Comparison of ENCODE assay signal across 1 cellular context in the genomic region with DNA sequence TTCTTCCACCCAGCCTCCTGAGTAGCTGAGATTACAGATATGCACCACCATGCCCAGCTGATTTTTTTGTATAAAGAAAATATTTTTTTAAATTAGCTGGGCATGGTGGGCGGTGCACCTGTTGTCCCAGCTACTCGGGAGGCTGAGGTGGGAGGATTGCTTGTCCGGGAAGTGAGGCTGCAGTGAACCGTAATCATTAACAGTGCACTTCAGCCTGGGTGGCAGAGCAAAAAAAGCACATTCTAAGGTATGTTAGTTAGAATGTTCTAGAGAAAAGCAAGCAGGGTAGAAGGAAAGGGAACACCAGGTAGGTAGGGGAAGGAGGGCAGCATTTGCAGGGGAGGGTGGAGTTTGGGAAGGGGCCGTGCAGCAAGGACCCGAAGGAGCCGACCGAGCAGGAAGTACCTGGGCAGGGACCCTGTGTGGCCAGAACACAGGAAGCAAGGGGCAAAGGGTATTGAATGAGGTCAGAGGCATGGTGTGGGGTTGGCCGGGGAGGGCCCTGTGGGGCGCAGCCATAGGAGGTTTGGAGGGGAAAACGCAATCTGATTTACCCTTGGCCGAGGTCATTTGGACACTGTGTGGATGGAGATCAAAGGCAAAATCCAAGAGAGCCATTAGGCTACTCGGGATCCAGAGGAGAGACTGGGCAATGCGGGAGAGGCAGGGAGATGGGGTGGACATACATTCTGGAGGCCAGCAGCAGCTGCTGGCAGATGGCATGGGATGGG.
TF ChIP-seq lines count a peak whose summit lies in the region.

No MANE protein-coding gene starts in this region.

TF ChIP-seq in HepG2, 621 proteins besides CTCF, POLR2A, EP300 and RAD21 (continued from another document and continues in another):
- TF ChIP-seq DPF2 (CRISPR knock-in tag; IDR thresholded peaks at IDR 0.05; ENCODE audit: borderline replicate concordance, low read depth), result peak; percentile 25; the same call in 1 of the 2 replicates
- no peak for TF ChIP-seq THAP7 (CRISPR knock-in tag; IDR thresholded peaks at IDR 0.05)
- peak; percentile 65; the same call in 1 of the 2 replicates for TF ChIP-seq ATF2 (CRISPR knock-in tag; IDR thresholded peaks at IDR 0.05)
- peak; percentile 39; the same call in 1 of the 2 replicates for TF ChIP-seq HDAC2 (CRISPR knock-in tag; IDR thresholded peaks at IDR 0.05)
- TF ChIP-seq ESRRA (CRISPR knock-in tag; IDR thresholded peaks at IDR 0.05; ENCODE audit: low read depth), result peak; percentile 97
- 0 out of 2 replicates have a peak, but pooled peaks have one; percentile 38 for TF ChIP-seq SRY (CRISPR knock-in tag; IDR thresholded peaks at IDR 0.05)
- TF ChIP-seq ASH2L (IDR thresholded peaks at IDR 0.05; ENCODE audit: insufficient read length, low read depth, low read length), result peak; percentile 32
- TF ChIP-seq IRF2 (CRISPR knock-in tag; IDR thresholded peaks at IDR 0.05), result no peak; the same call in 1 of the 2 replicates
- TF ChIP-seq, protein P1, sequence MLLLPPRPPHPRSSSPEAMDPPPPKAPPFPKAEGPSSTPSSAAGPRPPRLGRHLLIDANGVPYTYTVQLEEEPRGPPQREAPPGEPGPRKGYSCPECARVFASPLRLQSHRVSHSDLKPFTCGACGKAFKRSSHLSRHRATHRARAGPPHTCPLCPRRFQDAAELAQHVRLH (CRISPR knock-in tag; IDR thresholded peaks at IDR 0.05; ENCODE audit: borderline replicate concordance, low read depth), result peak; percentile 27; the same call in 1 of the 2 replicates
- TF ChIP-seq, protein P2, sequence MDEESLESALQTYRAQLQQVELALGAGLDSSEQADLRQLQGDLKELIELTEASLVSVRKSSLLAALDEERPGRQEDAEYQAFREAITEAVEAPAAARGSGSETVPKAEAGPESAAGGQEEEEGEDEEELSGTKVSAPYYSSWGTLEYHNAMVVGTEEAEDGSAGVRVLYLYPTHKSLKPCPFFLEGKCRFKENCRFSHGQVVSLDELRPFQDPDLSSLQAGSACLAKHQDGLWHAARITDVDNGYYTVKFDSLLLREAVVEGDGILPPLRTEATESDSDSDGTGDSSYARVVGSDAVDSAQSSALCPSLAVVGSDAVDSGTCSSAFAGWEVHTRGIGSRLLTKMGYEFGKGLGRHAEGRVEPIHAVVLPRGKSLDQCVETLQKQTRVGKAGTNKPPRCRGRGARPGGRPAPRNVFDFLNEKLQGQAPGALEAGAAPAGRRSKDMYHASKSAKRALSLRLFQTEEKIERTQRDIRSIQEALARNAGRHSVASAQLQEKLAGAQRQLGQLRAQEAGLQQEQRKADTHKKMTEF (CRISPR knock-in tag; IDR thresholded peaks at IDR 0.05), result peak; percentile 39; the same call in 1 of the 2 replicates
- no peak for TF ChIP-seq PTBP1 (IDR thresholded peaks at IDR 0.05; ENCODE audit: low read depth, low read length, poor library complexity, severe bottlenecking)
- TF ChIP-seq JUND (CRISPR knock-in tag; IDR thresholded peaks at IDR 0.05), result peak; percentile 66; the same call in 1 of the 2 replicates
- TF ChIP-seq ZNF747 (CRISPR knock-in tag; IDR thresholded peaks at IDR 0.05; ENCODE audit: borderline replicate concordance), result 0 out of 2 replicates have a peak, but pooled peaks have one; percentile 17
- no peak for TF ChIP-seq ZNF850 (CRISPR knock-in tag; conservative IDR thresholded peaks at IDR 0.05)
- 0 out of 2 replicates have a peak, but pooled peaks have one; percentile 38 for TF ChIP-seq ZNF296 (CRISPR knock-in tag; conservative IDR thresholded peaks at IDR 0.05)
- TF ChIP-seq, protein P3, sequence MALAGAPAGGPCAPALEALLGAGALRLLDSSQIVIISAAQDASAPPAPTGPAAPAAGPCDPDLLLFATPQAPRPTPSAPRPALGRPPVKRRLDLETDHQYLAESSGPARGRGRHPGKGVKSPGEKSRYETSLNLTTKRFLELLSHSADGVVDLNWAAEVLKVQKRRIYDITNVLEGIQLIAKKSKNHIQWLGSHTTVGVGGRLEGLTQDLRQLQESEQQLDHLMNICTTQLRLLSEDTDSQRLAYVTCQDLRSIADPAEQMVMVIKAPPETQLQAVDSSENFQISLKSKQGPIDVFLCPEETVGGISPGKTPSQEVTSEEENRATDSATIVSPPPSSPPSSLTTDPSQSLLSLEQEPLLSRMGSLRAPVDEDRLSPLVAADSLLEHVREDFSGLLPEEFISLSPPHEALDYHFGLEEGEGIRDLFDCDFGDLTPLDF (CRISPR knock-in tag; IDR thresholded peaks at IDR 0.05), result no peak
- TF ChIP-seq ZMYM2 (CRISPR knock-in tag; IDR thresholded peaks at IDR 0.05), result 0 out of 2 replicates have a peak, but pooled peaks have one; percentile 34
- 0 out of 2 replicates have a peak, but pooled peaks have one; percentile 29 for TF ChIP-seq HMGXB3 (CRISPR knock-in tag; IDR thresholded peaks at IDR 0.05; ENCODE audit: borderline replicate concordance)
- no peak for TF ChIP-seq SP1 (IDR thresholded peaks at IDR 0.05)
- TF ChIP-seq SP1 (CRISPR knock-in tag; IDR thresholded peaks at IDR 0.05), result 0 out of 2 replicates have a peak, but pooled peaks have one; percentile 11
- TF ChIP-seq ARNTL (CRISPR knock-in tag; IDR thresholded peaks at IDR 0.05), result peak; percentile 48; the same call in 1 of the 2 replicates
- no peak for TF ChIP-seq ZNF558 (CRISPR knock-in tag; IDR thresholded peaks at IDR 0.05; ENCODE audit: borderline replicate concordance)
- TF ChIP-seq HDAC1 (CRISPR knock-in tag; IDR thresholded peaks at IDR 0.05), result peak; percentile 57
- peak; percentile 16; the same call in 1 of the 2 replicates for TF ChIP-seq FOXP4 (CRISPR knock-in tag; IDR thresholded peaks at IDR 0.05)
- no peak for TF ChIP-seq NCOA5 (CRISPR knock-in tag; IDR thresholded peaks at IDR 0.05)
- TF ChIP-seq ZNF33A (CRISPR knock-in tag; IDR thresholded peaks at IDR 0.05; ENCODE audit: borderline replicate concordance), result no peak
- peak; percentile 43 for TF ChIP-seq KDM1A (CRISPR knock-in tag; IDR thresholded peaks at IDR 0.05)
- 0 out of 2 replicates have a peak, but pooled peaks have one; percentile 24 for TF ChIP-seq ZFP90 (CRISPR knock-in tag; IDR thresholded peaks at IDR 0.05; ENCODE audit: borderline replicate concordance)
- TF ChIP-seq XBP1 (CRISPR knock-in tag; IDR thresholded peaks at IDR 0.05), result no peak
- TF ChIP-seq NR2F6 (IDR thresholded peaks at IDR 0.05), result peak; percentile 57; the same call in 1 of the 2 replicates
- peak; percentile 84 for TF ChIP-seq NR2F6 (CRISPR knock-in tag; IDR thresholded peaks at IDR 0.05)
- peak; percentile 69; the same call in 1 of the 2 replicates for TF ChIP-seq ETV5 (CRISPR knock-in tag; IDR thresholded peaks at IDR 0.05; ENCODE audit: borderline replicate concordance)
- peak; percentile 60 for TF ChIP-seq HNF4A (CRISPR knock-in tag; IDR thresholded peaks at IDR 0.05)
- no peak for TF ChIP-seq HHEX (CRISPR knock-in tag; IDR thresholded peaks at IDR 0.05)
- TF ChIP-seq, protein P4, sequence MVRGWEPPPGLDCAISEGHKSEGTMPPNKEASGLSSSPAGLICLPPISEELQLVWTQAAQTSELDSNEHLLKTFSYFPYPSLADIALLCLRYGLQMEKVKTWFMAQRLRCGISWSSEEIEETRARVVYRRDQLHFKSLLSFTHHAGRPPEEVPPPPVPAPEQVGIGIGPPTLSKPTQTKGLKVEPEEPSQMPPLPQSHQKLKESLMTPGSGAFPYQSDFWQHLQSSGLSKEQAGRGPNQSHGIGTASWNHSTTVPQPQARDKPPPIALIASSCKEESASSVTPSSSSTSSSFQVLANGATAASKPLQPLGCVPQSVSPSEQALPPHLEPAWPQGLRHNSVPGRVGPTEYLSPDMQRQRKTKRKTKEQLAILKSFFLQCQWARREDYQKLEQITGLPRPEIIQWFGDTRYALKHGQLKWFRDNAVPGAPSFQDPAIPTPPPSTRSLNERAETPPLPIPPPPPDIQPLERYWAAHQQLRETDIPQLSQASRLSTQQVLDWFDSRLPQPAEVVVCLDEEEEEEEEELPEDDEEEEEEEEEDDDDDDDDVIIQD (CRISPR knock-in tag; IDR thresholded peaks at IDR 0.05; ENCODE audit: low read depth), result peak; percentile 20; the same call in 1 of the 2 replicates
- TF ChIP-seq TEAD3 (CRISPR knock-in tag; optimal IDR thresholded peaks at IDR 0.05; ENCODE audit: borderline replicate concordance), result peak; percentile 30
- TF ChIP-seq, protein P5, sequence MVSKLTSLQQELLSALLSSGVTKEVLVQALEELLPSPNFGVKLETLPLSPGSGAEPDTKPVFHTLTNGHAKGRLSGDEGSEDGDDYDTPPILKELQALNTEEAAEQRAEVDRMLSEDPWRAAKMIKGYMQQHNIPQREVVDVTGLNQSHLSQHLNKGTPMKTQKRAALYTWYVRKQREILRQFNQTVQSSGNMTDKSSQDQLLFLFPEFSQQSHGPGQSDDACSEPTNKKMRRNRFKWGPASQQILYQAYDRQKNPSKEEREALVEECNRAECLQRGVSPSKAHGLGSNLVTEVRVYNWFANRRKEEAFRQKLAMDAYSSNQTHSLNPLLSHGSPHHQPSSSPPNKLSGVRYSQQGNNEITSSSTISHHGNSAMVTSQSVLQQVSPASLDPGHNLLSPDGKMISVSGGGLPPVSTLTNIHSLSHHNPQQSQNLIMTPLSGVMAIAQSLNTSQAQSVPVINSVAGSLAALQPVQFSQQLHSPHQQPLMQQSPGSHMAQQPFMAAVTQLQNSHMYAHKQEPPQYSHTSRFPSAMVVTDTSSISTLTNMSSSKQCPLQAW (CRISPR knock-in tag; IDR thresholded peaks at IDR 0.05), result peak; percentile 89
- no peak; the same call in 1 of the 2 replicates for TF ChIP-seq MXD1 (CRISPR knock-in tag; IDR thresholded peaks at IDR 0.05)
- TF ChIP-seq FOXO1 (CRISPR knock-in tag; IDR thresholded peaks at IDR 0.05), result peak; percentile 14; the same call in 1 of the 2 replicates
- TF ChIP-seq SALL1 (CRISPR knock-in tag; IDR thresholded peaks at IDR 0.05), result peak; percentile 81
- peak; percentile 50; the same call in 1 of the 2 replicates for TF ChIP-seq ZBTB7B (CRISPR knock-in tag; IDR thresholded peaks at IDR 0.05)
- no peak for TF ChIP-seq ZNF205 (CRISPR knock-in tag; IDR thresholded peaks at IDR 0.05)
